In the genomic region with DNA sequence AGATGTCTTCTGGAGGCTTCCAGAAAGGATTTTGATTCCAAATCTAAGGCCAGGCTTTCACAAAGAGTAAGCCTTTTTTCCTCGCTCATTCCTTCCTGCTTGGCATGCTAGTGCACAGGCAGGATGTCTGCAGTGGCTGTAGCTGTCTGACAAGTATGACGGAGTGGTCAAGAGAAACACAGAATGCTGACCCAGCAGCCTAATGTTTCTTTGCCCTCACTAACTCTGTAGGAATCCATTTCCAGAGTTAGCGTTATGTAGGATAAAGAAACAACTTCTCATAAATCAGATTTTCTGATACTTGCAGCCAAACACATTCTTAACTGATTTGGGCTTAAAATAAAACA, we compare ENCODE assay signal across 22 cellular contexts.
"Had no signal": no experiment of that assay in that cellular context is flagged by ENCODE, and none has a peak within 500 bp of the region (broad histone marks: within the 10 kb centered on the region; RNA-seq: fewer than 3 reads in every experiment).

No MANE protein-coding gene starts in this region.

- H3K36me3 ChIP-seq: gastrocnemius medialis, ovary, right lobe of liver, stomach, thyroid gland, upper lobe of left lung had no signal

- H3K4me3 ChIP-seq: coronary artery, gastrocnemius medialis, ovary, right lobe of liver, stomach, thyroid gland, upper lobe of left lung had no signal

- H3K9me3 Mint-ChIP-seq: central memory CD8-positive, alpha-beta T cell; effector memory CD8-positive, alpha-beta T cell; natural killer cell; stimulated activated effector memory CD8-positive, alpha-beta T cell treated with anti-CD3 and anti-CD28 coated beads, Interleukin-12 subunit alpha, Interleukin-12 subunit beta, amount 100 ng/mL, for 72 hours had no signal

- H3K4me1 Mint-ChIP-seq: central memory CD8-positive, alpha-beta T cell; natural killer cell; stimulated activated effector memory CD8-positive, alpha-beta T cell treated with anti-CD3 and anti-CD28 coated beads, Interleukin-12 subunit alpha, Interleukin-12 subunit beta, amount 100 ng/mL, for 72 hours had no signal

- H3K36me3 Mint-ChIP-seq: natural killer cell; stimulated activated effector memory CD8-positive, alpha-beta T cell treated with anti-CD3 and anti-CD28 coated beads, Interleukin-12 subunit alpha, Interleukin-12 subunit beta, amount 100 ng/mL, for 72 hours had no signal

- H3K27ac Mint-ChIP-seq: effector memory CD8-positive, alpha-beta T cell; natural killer cell; stimulated activated effector memory CD8-positive, alpha-beta T cell treated with anti-CD3 and anti-CD28 coated beads, Interleukin-12 subunit alpha, Interleukin-12 subunit beta, amount 100 ng/mL, for 72 hours had no signal

- H3K4me3 Mint-ChIP-seq: central memory CD8-positive, alpha-beta T cell; effector memory CD8-positive, alpha-beta T cell; natural killer cell; stimulated activated effector memory CD8-positive, alpha-beta T cell treated with anti-CD3 and anti-CD28 coated beads, Interleukin-12 subunit alpha, Interleukin-12 subunit beta, amount 100 ng/mL, for 72 hours had no signal

- H3K9me3 ChIP-seq: gastrocnemius medialis, ovary, right lobe of liver, stomach, thyroid gland, upper lobe of left lung had no signal

- H3K4me1 ChIP-seq: right lobe of liver, upper lobe of left lung had no signal

- DNase-seq: effector memory CD8-positive, alpha-beta T cell; foreskin fibroblast; gastrocnemius medialis; kidney; mammary epithelial cell; natural killer cell; occipital lobe; ovary; retina; right lobe of liver; small intestine; stimulated activated CD4-positive, alpha-beta T cell treated with anti-CD3 and anti-CD28 coated beads, Interleukin-12 subunit alpha, Interleukin-12 subunit beta, amount 100 ng/mL, for 4 hours; stimulated activated CD4-positive, alpha-beta T cell treated with anti-CD3 and anti-CD28 coated beads, Interleukin-2, amount 100 ng/mL, for 24 hours; stimulated activated CD4-positive, alpha-beta T cell treated with anti-CD3 and anti-CD28 coated beads, Interleukin-4, amount 100 ng/mL, for 24 hours; stimulated activated naive CD4-positive, alpha-beta T cell treated with Interleukin-2 at 50 U/mL for 16 hours; stomach; thyroid gland; upper lobe of left lung had no signal

- ATAC-seq: effector memory CD8-positive, alpha-beta T cell; gastrocnemius medialis; left lobe of liver; natural killer cell; right lobe of liver; stimulated activated effector memory CD8-positive, alpha-beta T cell treated with anti-CD3 and anti-CD28 coated beads, Interleukin-12 subunit alpha, Interleukin-12 subunit beta, amount 100 ng/mL, for 72 hours had no signal

- H3K27me3 ChIP-seq: gastrocnemius medialis, ovary, right lobe of liver, stomach, thyroid gland, upper lobe of left lung had no signal

- H3K27ac ChIP-seq: coronary artery, gastrocnemius medialis, ovary, right lobe of liver, stomach, thyroid gland, upper lobe of left lung had no signal
